ENCODE assay signal across 9 cellular contexts in the genomic region with DNA sequence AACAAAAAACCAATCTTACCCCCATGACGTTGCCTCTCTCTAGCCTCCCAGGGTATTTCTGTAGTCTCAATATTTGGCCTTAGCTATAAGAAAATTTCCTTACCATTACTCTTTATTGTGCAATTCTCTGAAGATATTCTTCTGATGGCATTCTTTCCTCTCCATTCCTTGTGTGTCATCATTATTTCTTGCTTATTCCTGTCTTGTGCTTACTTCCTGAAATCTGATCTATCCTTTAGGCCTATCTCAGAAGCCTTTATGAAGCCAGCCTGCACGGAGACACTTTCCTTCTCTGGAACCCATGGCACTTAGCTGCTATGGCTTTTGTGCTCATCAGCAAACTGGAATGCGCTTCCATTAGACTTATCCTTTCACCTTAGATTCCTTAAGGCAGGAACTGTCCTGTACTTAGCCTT.
DNase-seq lines count a peak whose midpoint lies in the region; ATAC-seq and TF ChIP-seq lines count a peak whose summit lies in the region.
"Had no signal": no experiment of that assay in that cellular context is flagged by ENCODE, and none has a peak within 500 bp of the region (broad histone marks: within the 10 kb centered on the region; RNA-seq: fewer than 3 reads in every experiment).

No MANE protein-coding gene starts in this region.

- BruUV-seq in A673 (replicated peaks; lab: Mats Ljungman, UMichigan): no TSS peak

- H3K4me1 ChIP-seq in A673 (ENCODE audit: insufficient read depth, low read length, poor library complexity, severe bottlenecking): peaks cover 17% of the 10 kb centered on the region
- H3K4me1 ChIP-seq in adipocyte (ENCODE audit: control insufficient read depth, insufficient read depth, low read length): peaks cover 45% of the 10 kb centered on the region

- H3K27ac ChIP-seq in A673 (ENCODE audit: low read depth, low read length, poor library complexity, severe bottlenecking): peak overlapping the region; percentile 61
- H3K27ac ChIP-seq: Peyer's patch had no signal

- no peak overlapping the region for H3K4me3 ChIP-seq in A673 (ENCODE audit: low read depth, low read length, poor library complexity, severe bottlenecking)
- no peak overlapping the region for H3K4me3 ChIP-seq in adipocyte (ENCODE audit: low read length)
- H3K4me3 ChIP-seq: Peyer's patch had no signal

- no peak for TF ChIP-seq CTCF in A673 (conservative IDR thresholded peaks at IDR 0.05; ENCODE audit: low read depth, low read length)

- H3K9ac ChIP-seq in adipocyte (ENCODE audit: low read length): peak overlapping the region; percentile 38

- DNase-seq in A673 (ENCODE audit: low spot score): peak; percentile 74
- DNase-seq in GM04504 (ENCODE audit: low read depth): peak; percentile 62
- peak; percentile 87 for DNase-seq in adipocyte (ENCODE audit: low read depth)
- peak; percentile 46 for DNase-seq in left kidney (ENCODE audit: low read depth, low spot score)
- no peak for DNase-seq in T-helper 2 cell
- DNase-seq in SKM-1 treated with dmso at 0.1 percent for 144 hours (lab: John Stamatoyannopoulos, UW; ENCODE audit: unreplicated experiment): no peak
- DNase-seq in stimulated activated CD4-positive, alpha-beta T cell treated with anti-CD3 and anti-CD28 coated beads, Interleukin-2, amount 100 ng/mL, for 24 hours: no peak
- DNase-seq: Peyer's patch had no signal

- no peaks in the 10 kb centered on the region for H3K9me3 ChIP-seq in A673 (ENCODE audit: low read depth, low read length, poor library complexity, severe bottlenecking)
- H3K9me3 ChIP-seq in adipocyte (ENCODE audit: control insufficient read depth, low read length): no peaks in the 10 kb centered on the region
- H3K9me3 ChIP-seq: Peyer's patch had no signal

- H3K27me3 ChIP-seq in A673 (replicated peaks; ENCODE audit: insufficient read depth, low read depth, low read length, poor library complexity) (no peaks in the 10 kb centered on the region), adipocyte (replicated peaks; ENCODE audit: control insufficient read depth, insufficient read depth, low read length) (no peaks in the 10 kb centered on the region)
- H3K27me3 ChIP-seq: Peyer's patch had no signal

- ATAC-seq in GM18505 (IDR thresholded peaks at IDR 0.05; ENCODE audit: unreplicated experiment): no peak

- no peak for TF ChIP-seq POLR2A in GM18505 (IDR thresholded peaks at IDR 0.05; ENCODE audit: borderline replicate concordance, extremely low read depth, insufficient read depth, insufficient read length)

- intact Hi-C loops in A673 (cut with micrococcal nuclease; ENCODE audit: unreplicated experiment): no loop called here

- POLR2A ChIA-PET in A673 (lab: Charles Lee; ENCODE audit: low non-redundant PET): interaction anchor here (0.6 kb wide), 1 partner anchor 97 kb away, joined by 5 read pairs; no protein-coding TSS in a partner anchor

- no peaks in the 10 kb centered on the region for H3K36me3 ChIP-seq in A673 (ENCODE audit: insufficient read depth, low read length, poor library complexity, severe bottlenecking)
- H3K36me3 ChIP-seq in adipocyte (ENCODE audit: control insufficient read depth, insufficient read depth, low read length, severe bottlenecking): no peaks in the 10 kb centered on the region
- H3K36me3 ChIP-seq: Peyer's patch had no signal

- CTCF ChIA-PET in A673 (lab: Charles Lee): no interaction called here

Comparison
In these comparisons a context has a peak if more than half of its experiments do, and no peak if none do; other contexts are left out.
1. DNase-seq: peak in A673 (single experiment), GM04504 (single experiment), adipocyte (single experiment) and left kidney (single experiment); none in T-helper 2 cell (0 of 5), SKM-1 treated with dmso at 0.1 percent for 144 hours (single experiment) and stimulated activated CD4-positive, alpha-beta T cell treated with anti-CD3 and anti-CD28 coated beads, Interleukin-2, amount 100 ng/mL, for 24 hours (0 of 2).